1 cellular context compared by ENCODE assay signal in genomic region chr17:28744104-28744801, GRCh38.
TF ChIP-seq lines count a peak whose summit lies in the region.

No MANE protein-coding gene starts in this region.

TF ChIP-seq in K562, 482 proteins besides CTCF, POLR2A, EP300 and RAD21 (continued from another document and continues in another):
- TF ChIP-seq ZNF592 (IDR thresholded peaks at IDR 0.05) (no peak; the same call in 1 of the 2 replicates), CLOCK (CRISPR knock-in tag; IDR thresholded peaks at IDR 0.05; ENCODE audit: borderline replicate concordance) (no peak), ZNF175 (CRISPR knock-in tag; IDR thresholded peaks at IDR 0.05; ENCODE audit: low read depth) (peak; percentile 1; the same call in 1 of the 2 replicates), SP1 (CRISPR knock-in tag; IDR thresholded peaks at IDR 0.05) (no peak), ZNF232 (CRISPR knock-in tag; IDR thresholded peaks at IDR 0.05) (peak; percentile 75), U2AF2 (optimal IDR thresholded peaks at IDR 0.05; ENCODE audit: low read depth, low read length) (no peak), MTA2 (IDR thresholded peaks at IDR 0.05; ENCODE audit: low read depth) (0 out of 2 replicates have a peak, but pooled peaks have one; percentile 14), RBM17 (IDR thresholded peaks at IDR 0.05; ENCODE audit: borderline replicate concordance, low read depth, low read length) (no peak), GTF2F1 (IDR thresholded peaks at IDR 0.05; ENCODE audit: low read depth, low read length) (no peak), ZNF134 (CRISPR knock-in tag; conservative IDR thresholded peaks at IDR 0.05) (no peak), ZSCAN29 (IDR thresholded peaks at IDR 0.05) (no peak), POLR3A (IDR thresholded peaks at IDR 0.05; ENCODE audit: borderline replicate concordance, extremely low read depth, insufficient read depth, insufficient read length) (no peak), THRAP3 (IDR thresholded peaks at IDR 0.05; ENCODE audit: borderline replicate concordance) (no peak), CREBBP (IDR thresholded peaks at IDR 0.05; ENCODE audit: low read depth, low read length) (no peak), FOS (IDR thresholded peaks at IDR 0.05; ENCODE audit: extremely low read depth, insufficient read length) (no peak), JUNB (CRISPR knock-in tag; conservative IDR thresholded peaks at IDR 0.05) (0 out of 2 replicates have a peak, but pooled peaks have one; percentile 6), NCOA1 (IDR thresholded peaks at IDR 0.05; ENCODE audit: low read depth) (peak; percentile 93), NFXL1 (CRISPR knock-in tag; IDR thresholded peaks at IDR 0.05) (no peak), ETV1 (tag; conservative IDR thresholded peaks at IDR 0.05; ENCODE audit: low read depth) (no peak), BRD9 (IDR thresholded peaks at IDR 0.05; ENCODE audit: low read depth, partially characterized antibody) (no peak), GABPA (tag; conservative IDR thresholded peaks at IDR 0.05; ENCODE audit: low read depth) (peak; percentile 7), E2F5 (CRISPR knock-in tag; IDR thresholded peaks at IDR 0.05) (peak; percentile 95; the same call in 1 of the 2 replicates), SPI1 (IDR thresholded peaks at IDR 0.05; ENCODE audit: borderline replicate concordance, low read depth, low read length) (no peak), DEAF1 (CRISPR knock-in tag; IDR thresholded peaks at IDR 0.05) (no peak), ARID2 (IDR thresholded peaks at IDR 0.05) (0 out of 2 replicates have a peak, but pooled peaks have one; percentile 5), MLLT1 (IDR thresholded peaks at IDR 0.05) (no peak), USF2 (CRISPR knock-in tag; IDR thresholded peaks at IDR 0.05) (0 out of 2 replicates have a peak, but pooled peaks have one; percentile 7), BMI1 (IDR thresholded peaks at IDR 0.05; ENCODE audit: low read length) (no peak), ZNF57 (CRISPR knock-in tag; IDR thresholded peaks at IDR 0.05) (no peak), ZBTB34 (CRISPR knock-in tag; IDR thresholded peaks at IDR 0.05) (no peak), ZNF511 (CRISPR knock-in tag; IDR thresholded peaks at IDR 0.05) (peak; percentile 95), CSDE1 (IDR thresholded peaks at IDR 0.05) (no peak), RBM25 (IDR thresholded peaks at IDR 0.05; ENCODE audit: low read depth, low read length, severe bottlenecking) (no peak), XRCC4 (IDR thresholded peaks at IDR 0.05; ENCODE audit: extremely low read depth, insufficient read depth, insufficient read length) (no peak), ZNF79 (CRISPR knock-in tag; IDR thresholded peaks at IDR 0.05; ENCODE audit: low read depth) (no peak), NR0B1 (IDR thresholded peaks at IDR 0.05; ENCODE audit: partially characterized antibody) (no peak), ZC3H8 (IDR thresholded peaks at IDR 0.05) (no peak; the same call in 1 of the 2 replicates), FOXA3 (CRISPR knock-in tag; conservative IDR thresholded peaks at IDR 0.05 in 1 of 2, IDR thresholded peaks at IDR 0.05 in 1 of 2) (peak in 1 of 2 experiments; percentile 22; a peak in 1 of 4 replicates), PBX2 (CRISPR knock-in tag; IDR thresholded peaks at IDR 0.05; ENCODE audit: low read depth) (no peak), PBX2 (tag; conservative IDR thresholded peaks at IDR 0.05; ENCODE audit: low read depth) (no peak), ZC3H11A (IDR thresholded peaks at IDR 0.05; ENCODE audit: low read depth, low read length) (no peak), GABPB1 (CRISPR knock-in tag; IDR thresholded peaks at IDR 0.05) (no peak), PKNOX1 (IDR thresholded peaks at IDR 0.05) (no peak), ATF1 (CRISPR knock-in tag; IDR thresholded peaks at IDR 0.05) (peak; percentile 91), ATF1 (tag; IDR thresholded peaks at IDR 0.05) (peak; percentile 98), CBX5 (IDR thresholded peaks at IDR 0.05; ENCODE audit: borderline replicate concordance, low read depth) (no peak), TAF9B (IDR thresholded peaks at IDR 0.05; ENCODE audit: partially characterized antibody) (no peak)
